9 cellular contexts compared by ENCODE assay signal in the genomic region with DNA sequence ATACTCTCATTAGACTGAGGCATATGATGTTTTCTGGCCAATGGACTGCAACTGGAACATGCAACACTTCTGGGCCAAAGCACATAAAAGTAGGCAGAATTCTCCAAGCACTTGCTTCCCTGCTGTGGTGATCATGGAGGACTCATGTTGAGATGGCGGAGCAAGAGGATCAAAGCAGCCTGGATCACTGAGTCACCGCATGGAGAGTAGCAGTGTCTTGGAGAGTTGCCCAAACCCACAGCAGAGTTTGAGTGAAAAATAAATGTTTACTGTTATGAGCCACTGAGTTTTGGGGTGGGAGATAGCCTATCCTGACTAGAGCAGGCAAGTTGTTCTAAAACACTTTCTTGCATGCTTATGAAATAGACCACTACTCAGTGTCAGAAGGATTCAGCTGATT.
"Had no signal": no experiment of that assay in that cellular context is flagged by ENCODE, and none has a peak within 500 bp of the region (broad histone marks: within the 10 kb centered on the region; RNA-seq: fewer than 3 reads in every experiment).

No MANE protein-coding gene starts in this region.

- H3K27me3 ChIP-seq: right lobe of liver, stomach, testis, upper lobe of left lung had no signal

- H3K27ac Mint-ChIP-seq: activated CD4-positive, alpha-beta T cell treated with anti-CD3 and anti-CD28 coated beads, Interleukin-2, amount 10 ng/mL, durations not matched to agents 7 days and 5 days; activated naive CD8-positive, alpha-beta T cell treated with anti-CD3 and anti-CD28 coated beads, Interleukin-2, amount 10 ng/mL, durations not matched to agents 7 days and 5 days; nephron progenitor cell had no signal

- DNase-seq: activated CD4-positive, alpha-beta T cell treated with anti-CD3 and anti-CD28 coated beads, Interleukin-2, amount 10 ng/mL, durations not matched to agents 7 days and 5 days; activated CD8-positive, alpha-beta memory T cell treated with anti-CD3 and anti-CD28 coated beads, Interleukin-2, amount 50 U/mL, for 48 hours; activated naive CD8-positive, alpha-beta T cell treated with anti-CD3 and anti-CD28 coated beads, Interleukin-2, amount 10 ng/mL, durations not matched to agents 7 days and 5 days; nephron progenitor cell; right lobe of liver; stomach; testis; upper lobe of left lung had no signal

- H3K36me3 ChIP-seq: right lobe of liver, stomach, upper lobe of left lung had no signal

- H3K4me3 ChIP-seq: right lobe of liver, stomach, testis, upper lobe of left lung had no signal

- H3K4me1 ChIP-seq: right lobe of liver, testis had no signal

- ATAC-seq: esophagus mucosa, right lobe of liver had no signal

- H3K4me1 Mint-ChIP-seq: activated CD4-positive, alpha-beta T cell treated with anti-CD3 and anti-CD28 coated beads, Interleukin-2, amount 10 ng/mL, durations not matched to agents 7 days and 5 days; activated naive CD8-positive, alpha-beta T cell treated with anti-CD3 and anti-CD28 coated beads, Interleukin-2, amount 10 ng/mL, durations not matched to agents 7 days and 5 days had no signal

- H3K36me3 Mint-ChIP-seq: activated naive CD8-positive, alpha-beta T cell treated with anti-CD3 and anti-CD28 coated beads, Interleukin-2, amount 10 ng/mL, durations not matched to agents 7 days and 5 days had no signal

- H3K4me3 Mint-ChIP-seq: activated CD4-positive, alpha-beta T cell treated with anti-CD3 and anti-CD28 coated beads, Interleukin-2, amount 10 ng/mL, durations not matched to agents 7 days and 5 days; activated naive CD8-positive, alpha-beta T cell treated with anti-CD3 and anti-CD28 coated beads, Interleukin-2, amount 10 ng/mL, durations not matched to agents 7 days and 5 days; nephron progenitor cell had no signal

- H3K9me3 Mint-ChIP-seq: activated CD4-positive, alpha-beta T cell treated with anti-CD3 and anti-CD28 coated beads, Interleukin-2, amount 10 ng/mL, durations not matched to agents 7 days and 5 days; nephron progenitor cell had no signal

- H3K9me3 ChIP-seq: right lobe of liver, stomach, testis, upper lobe of left lung had no signal

- H3K27me3 Mint-ChIP-seq: activated CD4-positive, alpha-beta T cell treated with anti-CD3 and anti-CD28 coated beads, Interleukin-2, amount 10 ng/mL, durations not matched to agents 7 days and 5 days had no signal

- H3K27ac ChIP-seq: right lobe of liver, stomach, testis, upper lobe of left lung had no signal
